1 cellular context compared by ENCODE assay signal in the genomic region with DNA sequence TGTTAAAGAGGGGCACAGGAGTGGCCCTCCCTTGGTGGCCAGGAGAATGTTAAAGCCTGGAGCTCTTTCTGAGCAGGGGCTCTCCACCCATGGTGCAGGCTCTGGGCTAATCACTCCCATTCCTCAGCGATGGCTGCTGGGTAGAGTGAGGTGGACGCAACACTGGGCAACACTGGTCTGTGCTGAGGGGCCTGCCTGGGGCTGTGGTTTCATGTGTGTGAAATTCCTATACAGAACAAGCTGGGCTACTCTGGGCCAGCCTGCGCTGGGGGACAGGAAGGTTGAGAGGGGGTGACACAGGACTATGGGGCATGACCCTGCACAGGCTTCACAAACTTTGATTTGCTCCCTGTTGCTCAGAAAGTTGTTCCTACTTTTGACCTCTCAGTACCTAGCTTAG.
TF ChIP-seq lines count a peak whose summit lies in the region.

No MANE protein-coding gene starts in this region.

TF ChIP-seq in endothelial cell of umbilical vein, 7 proteins besides CTCF, POLR2A, EP300 and RAD21:
- TF ChIP-seq POLR2AphosphoS5 (IDR thresholded peaks at IDR 0.05; ENCODE audit: insufficient read depth, low read depth, low read length) (no peak), FOS (IDR thresholded peaks at IDR 0.05; ENCODE audit: borderline replicate concordance, insufficient read depth, low read length) (no peak), GATA2 (IDR thresholded peaks at IDR 0.05; ENCODE audit: insufficient read depth, insufficient read length, low read depth, low read length) (no peak), EZH2 (IDR thresholded peaks at IDR 0.05; ENCODE audit: borderline replicate concordance, low read depth, low read length, severe bottlenecking) (no peak), MYC (IDR thresholded peaks at IDR 0.05; ENCODE audit: low read depth, low read length) (no peak), JUN (IDR thresholded peaks at IDR 0.05; ENCODE audit: borderline replicate concordance, insufficient read depth, insufficient read length, low read depth) (no peak)
- TF ChIP-seq, protein P1, sequence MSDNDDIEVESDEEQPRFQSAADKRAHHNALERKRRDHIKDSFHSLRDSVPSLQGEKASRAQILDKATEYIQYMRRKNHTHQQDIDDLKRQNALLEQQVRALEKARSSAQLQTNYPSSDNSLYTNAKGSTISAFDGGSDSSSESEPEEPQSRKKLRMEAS (IDR thresholded peaks at IDR 0.05; ENCODE audit: insufficient read depth, insufficient read length): no peak
TF ChIP-seq in endothelial cell of umbilical vein: peak in this region for 0.
